In the genomic region with DNA sequence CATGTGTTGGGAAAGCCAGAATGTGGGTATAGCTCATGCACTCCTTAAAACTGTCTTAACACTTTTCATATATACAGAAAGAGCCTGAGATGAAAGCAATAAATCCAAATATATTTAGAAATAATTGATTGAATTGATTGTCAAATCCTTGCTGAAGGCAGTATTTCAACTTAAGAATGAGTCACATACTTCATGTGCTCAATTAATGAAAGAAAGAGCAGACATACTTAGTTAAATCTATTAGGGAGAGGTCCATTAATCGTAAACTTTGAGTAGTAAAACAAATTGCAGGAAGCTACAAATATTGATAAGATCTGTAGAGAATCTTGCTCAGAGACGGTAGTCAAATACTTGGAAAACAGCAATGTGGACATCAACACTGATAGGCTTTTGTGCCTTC, we compare ENCODE assay signal across 33 cellular contexts.
"Had no signal": no experiment of that assay in that cellular context is flagged by ENCODE, and none has a peak within 500 bp of the region (broad histone marks: within the 10 kb centered on the region; RNA-seq: fewer than 3 reads in every experiment).

No MANE protein-coding gene starts in this region.

- H3K4me2 ChIP-seq: KMS-11 had no signal

- H3K27ac ChIP-seq: KMS-11 had no signal

- DNase-seq: Karpas-422, Kasumi-1, MG63, MM.1S, MV-4-11, NCI-H1048, NCI-H1092, NCI-H1092 treated with DMSO at 0.1 percent for 48 hours, NCI-H1105, NCI-H1417, NCI-H1417 treated with DMSO at 0.1 percent for 48 hours, NCI-H1436, NCI-H1436 treated with DMSO at 0.1 percent for 48 hours, NCI-H146, NCI-H1694, NCI-H1694 treated with DMSO at 0.1 percent for 48 hours, NCI-H187, NCI-H187 treated with DMSO at 0.1 percent for 48 hours, NCI-H1930, NCI-H2029, NCI-H2029 treated with DMSO at 0.1 percent for 48 hours, NCI-H2081, NCI-H2081 treated with DMSO at 0.1 percent for 48 hours, NCI-H2107, NCI-H2171, NCI-H2227 treated with DMSO at 0.1 percent for 48 hours, NCI-H226, NCI-H345, NCI-H446, NCI-H446 treated with DMSO at 0.1 percent for 48 hours, NCI-H510A, NCI-H510A treated with DMSO at 0.1 percent for 48 hours had no signal

- H3K27me3 ChIP-seq: MG63 had no signal

- H3K9ac ChIP-seq: KMS-11 had no signal

- H3K4me3 ChIP-seq: MG63 had no signal

- H3K36me3 ChIP-seq: MG63 had no signal

- H3K9me3 ChIP-seq: MG63 had no signal
